8 cellular contexts compared by ENCODE assay signal in the genomic region with DNA sequence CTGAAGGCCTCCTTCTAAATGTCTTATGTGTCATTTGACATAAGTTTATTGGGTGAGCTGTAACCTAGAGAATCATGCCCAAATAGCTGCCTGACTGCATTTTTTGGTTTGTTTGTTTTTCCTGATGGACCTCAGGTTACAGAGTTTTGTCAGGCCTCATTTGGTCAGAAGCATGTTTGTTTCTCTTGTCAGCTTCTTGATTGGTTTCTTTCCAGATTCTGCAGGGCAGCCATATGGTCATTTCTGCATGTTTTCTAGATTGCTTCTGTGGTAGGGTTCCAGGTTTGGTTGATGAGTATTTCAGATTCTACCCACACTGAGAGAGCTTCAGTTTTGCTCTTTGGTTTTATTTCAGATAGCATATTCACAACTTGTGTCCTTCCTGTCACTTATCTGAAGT. TPM values are rescaled to one million over a fixed set of nuclear protein-coding genes. Genes with fewer than 3 reads are reported as not detected.
DNase-seq lines count a peak whose midpoint lies in the region; ATAC-seq, FAIRE-seq and TF ChIP-seq lines count a peak whose summit lies in the region.

No MANE protein-coding gene starts in this region.

- no peak overlapping the region for H3K27ac ChIP-seq in trophoblast cell (ENCODE audit: low read depth, low read length)
- no peak overlapping the region for H3K27ac ChIP-seq in suprapubic skin

- TF ChIP-seq POLR2A in suprapubic skin (IDR thresholded peaks at IDR 0.05): no peak

- H3K79me1 ChIP-seq in trophoblast cell (ENCODE audit: low read length): no peaks in the 10 kb centered on the region

- H2AK5ac ChIP-seq in trophoblast cell (ENCODE audit: low read length): no peak overlapping the region

- no peak overlapping the region for H2BK120ac ChIP-seq in trophoblast cell (ENCODE audit: insufficient read depth, low read length, poor library complexity)

- no peak overlapping the region for H2AFZ ChIP-seq in trophoblast cell (ENCODE audit: insufficient read depth, low read length, poor library complexity)

- H4K91ac ChIP-seq in trophoblast cell (ENCODE audit: low read depth, low read length): no peak overlapping the region

- no peaks in the 10 kb centered on the region for H3K79me2 ChIP-seq in trophoblast cell (ENCODE audit: control insufficient read depth, insufficient read depth, low read length, poor library complexity)

- no peak overlapping the region for H2BK5ac ChIP-seq in trophoblast cell (ENCODE audit: low read depth, low read length, poor library complexity)

- H3K14ac ChIP-seq in trophoblast cell (ENCODE audit: low read length): no peak overlapping the region

- no peak for TF ChIP-seq EP300 in suprapubic skin (IDR thresholded peaks at IDR 0.05)

- no peak overlapping the region for H2BK12ac ChIP-seq in trophoblast cell (ENCODE audit: low read length)

- DNase-seq in NCI-H748 (lab: John Stamatoyannopoulos, UW; ENCODE audit: unreplicated experiment) (peak; percentile 26), NCI-H748 treated with DMSO at 0.1 percent for 48 hours (lab: John Stamatoyannopoulos, UW) (no peak), HPDE6-E6E7 (ENCODE audit: extremely low spot score) (peak; percentile 2), bronchial epithelial cell (ENCODE audit: low read depth) (peak; percentile 63), trophoblast cell (peak; percentile 32 to 73), hippocampal formation (lab: John Stamatoyannopoulos, UW) (no peak), suprapubic skin (ENCODE audit: low spot score in 2 of 2) (no peak)

- TF ChIP-seq CTCF in bronchial epithelial cell (IDR thresholded peaks at IDR 0.05; ENCODE audit: insufficient read depth, low read length, severe bottlenecking) (no peak), suprapubic skin (IDR thresholded peaks at IDR 0.05) (no peak)

- no peak overlapping the region for H3K4me3 ChIP-seq in bronchial epithelial cell (ENCODE audit: low read depth, low read length)
- no peak overlapping the region for H3K4me3 ChIP-seq in trophoblast cell (ENCODE audit: low read depth, low read length)
- no peak overlapping the region for H3K4me3 ChIP-seq in suprapubic skin

- no peaks in the 10 kb centered on the region for H3K4me1 ChIP-seq in trophoblast cell (ENCODE audit: control insufficient read depth in 1 of 2, insufficient read depth in 2 of 2, low read length in 2 of 2)
- no peaks in the 10 kb centered on the region for H3K4me1 ChIP-seq in suprapubic skin

- peak overlapping the region; percentile 48 for H3K4me2 ChIP-seq in trophoblast cell (ENCODE audit: low read length)

- no peaks in the 10 kb centered on the region for H3K27me3 ChIP-seq in bronchial epithelial cell (ENCODE audit: control insufficient read depth, insufficient read depth, low read length)
- no peaks in the 10 kb centered on the region for H3K27me3 ChIP-seq in trophoblast cell (ENCODE audit: insufficient read depth, low read length)
- no peaks in the 10 kb centered on the region for H3K27me3 ChIP-seq in suprapubic skin

- H3K9me3 ChIP-seq in trophoblast cell (ENCODE audit: insufficient read depth, low read depth, low read length) (no peaks in the 10 kb centered on the region), suprapubic skin (peaks cover 6% of the 10 kb centered on the region)

- FAIRE-seq in bronchial epithelial cell (lab: Jason Lieb, UNC): no peak

- H3K18ac ChIP-seq in trophoblast cell (ENCODE audit: low read length): no peak overlapping the region

- H3K23ac ChIP-seq in trophoblast cell (ENCODE audit: low read length): no peak overlapping the region

- no peak overlapping the region for H4K8ac ChIP-seq in trophoblast cell (ENCODE audit: low read depth, low read length)

- no peak for ATAC-seq in HG02759 (IDR thresholded peaks at IDR 0.05; ENCODE audit: unreplicated experiment)

- no peak overlapping the region for H3K9ac ChIP-seq in trophoblast cell (ENCODE audit: low read length)

- no peaks in the 10 kb centered on the region for H3K36me3 ChIP-seq in bronchial epithelial cell (ENCODE audit: control insufficient read depth, insufficient read depth, low read length)
- peaks cover 1 to 3% of the 10 kb centered on the region in 2 experiments for H3K36me3 ChIP-seq in trophoblast cell (ENCODE audit: control insufficient read depth in 1 of 2, insufficient read depth in 2 of 2, low read length in 2 of 2)
- no peaks in the 10 kb centered on the region for H3K36me3 ChIP-seq in suprapubic skin

- no peak overlapping the region for H4K12ac ChIP-seq in trophoblast cell (ENCODE audit: low read depth, low read length)

- H3K4ac ChIP-seq in trophoblast cell (ENCODE audit: low read depth, low read length): no peak overlapping the region

RNA-seq across cellular contexts. Expression of a gene that starts 28.0 kb away (rescaled TPM):
- total RNA-seq in bronchial epithelial cell: 2.1 and 2.8 TPM in 2 replicates
- 12.8 and 14.0 TPM in 2 replicates for polyA plus RNA-seq in trophoblast cell (2013)
- total RNA-seq in suprapubic skin: 10 to 100 TPM; 17.1 to 37.7 (median 23.6) TPM

Comparison
In these comparisons a context has a peak if more than half of its experiments do, and no peak if none do; other contexts are left out.
1. DNase-seq: peak in NCI-H748 (single experiment), HPDE6-E6E7 (single experiment), bronchial epithelial cell (single experiment) and trophoblast cell (2 of 2); none in NCI-H748 treated with DMSO at 0.1 percent for 48 hours (single experiment), hippocampal formation (0 of 2) and suprapubic skin (0 of 2).